Comparison of ENCODE assay signal across 2 cellular contexts in genomic region chr2:9739508-9739907, GRCh38.
TF ChIP-seq lines count a peak whose summit lies in the region.

No MANE protein-coding gene starts in this region.

TF ChIP-seq in liver, 16 proteins besides CTCF, POLR2A, EP300 and RAD21:
- TF ChIP-seq YY1 (IDR thresholded peaks at IDR 0.05) (no peak), SP1 (IDR thresholded peaks at IDR 0.05) (no peak)

TF ChIP-seq in HepG2, 621 proteins besides CTCF, POLR2A, EP300 and RAD21:
- no peak for TF ChIP-seq ZNF883 (CRISPR knock-in tag; IDR thresholded peaks at IDR 0.05; ENCODE audit: not compliant biosample characterization)
- TF ChIP-seq ZNF121 (CRISPR knock-in tag; IDR thresholded peaks at IDR 0.05) = no peak
- TF ChIP-seq ZNF674 (CRISPR knock-in tag; IDR thresholded peaks at IDR 0.05; ENCODE audit: low read depth) = no peak
- TF ChIP-seq RFX5 (IDR thresholded peaks at IDR 0.05; ENCODE audit: low read depth, low read length) = no peak
- no peak for TF ChIP-seq MAX (IDR thresholded peaks at IDR 0.05)
- TF ChIP-seq GFI1 (CRISPR knock-in tag; IDR thresholded peaks at IDR 0.05; ENCODE audit: borderline replicate concordance) = no peak
- TF ChIP-seq JUNB (CRISPR knock-in tag; IDR thresholded peaks at IDR 0.05; ENCODE audit: borderline replicate concordance) = no peak
- no peak for TF ChIP-seq PCBP1 (IDR thresholded peaks at IDR 0.05; ENCODE audit: borderline replicate concordance, low read depth, low read length)
- no peak for TF ChIP-seq RBFOX2 (IDR thresholded peaks at IDR 0.05; ENCODE audit: low read depth, low read length)
- no peak for TF ChIP-seq GATAD2A (CRISPR knock-in tag; IDR thresholded peaks at IDR 0.05)
- no peak for TF ChIP-seq ZNF609 (CRISPR knock-in tag; IDR thresholded peaks at IDR 0.05; ENCODE audit: borderline replicate concordance)
- no peak for TF ChIP-seq SNAI1 (CRISPR knock-in tag; IDR thresholded peaks at IDR 0.05; ENCODE audit: borderline replicate concordance)
- TF ChIP-seq MYPOP (CRISPR knock-in tag; IDR thresholded peaks at IDR 0.05) = no peak
- no peak for TF ChIP-seq ZZZ3 (CRISPR knock-in tag; IDR thresholded peaks at IDR 0.05; ENCODE audit: borderline replicate concordance)
- TF ChIP-seq ISL2 (CRISPR knock-in tag; IDR thresholded peaks at IDR 0.05) = no peak
- TF ChIP-seq ZNF792 (CRISPR knock-in tag; IDR thresholded peaks at IDR 0.05) = no peak
TF ChIP-seq in HepG2: peak in this region for 0.
